In the genomic region with DNA sequence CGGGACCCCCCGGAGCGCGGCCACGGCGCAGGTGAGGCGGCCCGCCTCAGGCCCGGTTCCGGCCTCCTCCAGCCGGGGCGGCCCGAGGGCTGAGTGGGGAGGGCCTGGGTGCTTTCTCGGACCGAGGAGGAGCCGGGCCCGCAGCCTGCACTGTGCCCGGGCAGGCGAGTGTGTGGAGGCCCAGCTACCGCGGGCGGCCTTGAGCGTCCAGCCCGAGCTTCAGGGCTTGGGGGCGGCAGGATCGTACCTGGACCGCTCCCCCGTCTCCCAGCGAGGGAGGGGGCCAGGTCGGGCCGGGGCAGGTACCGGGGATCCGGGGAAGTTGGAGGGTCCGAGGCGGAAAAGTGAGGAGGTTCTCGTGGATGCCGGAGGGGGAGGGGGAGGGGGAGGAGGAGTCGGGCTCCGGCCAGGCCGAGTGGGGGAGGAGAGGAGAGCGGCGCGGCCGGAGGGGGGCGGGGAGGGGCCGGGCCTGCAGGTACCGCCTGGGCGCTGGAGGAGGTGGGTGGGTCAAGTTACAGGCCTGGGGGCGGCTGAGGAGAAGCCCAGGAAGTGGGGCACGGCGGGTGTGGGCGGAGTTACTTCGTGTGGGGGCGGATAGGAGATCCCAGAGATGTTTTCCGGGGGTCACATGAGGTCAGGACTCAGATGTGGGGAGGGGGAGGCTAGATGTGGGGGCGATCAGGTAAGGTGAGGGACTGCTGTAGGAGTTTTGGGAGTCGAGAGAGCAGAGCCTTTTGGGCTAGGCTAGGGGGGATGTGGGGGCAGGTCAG, we compare ENCODE assay signal across 8 cellular contexts. TPM values are rescaled to one million over a fixed set of nuclear protein-coding genes. Genes with fewer than 3 reads are reported as not detected.
DNase-seq lines count a peak whose midpoint lies in the region; ATAC-seq and TF ChIP-seq lines count a peak whose summit lies in the region.

No MANE protein-coding gene starts in this region.

- no peak for TF ChIP-seq CTCF in uterus (IDR thresholded peaks at IDR 0.05)

- peak overlapping the region; percentile 62 for H3K27ac ChIP-seq in effector memory CD4-positive, alpha-beta T cell (ENCODE audit: insufficient read depth, low read length, poor library complexity, severe bottlenecking)
- peak overlapping the region; percentile 50 to 56 for H3K27ac ChIP-seq in uterus

- H3K36me3 ChIP-seq in effector memory CD4-positive, alpha-beta T cell (ENCODE audit: control insufficient read depth, insufficient read depth, low read length), result no peaks in the 10 kb centered on the region
- H3K36me3 ChIP-seq in mucosa of stomach (ENCODE audit: control insufficient read depth, insufficient read depth, low read length), result no peaks in the 10 kb centered on the region
- no peaks in the 10 kb centered on the region for H3K36me3 ChIP-seq in uterus

- H3K9ac ChIP-seq in mucosa of stomach (ENCODE audit: low read length), result peak overlapping the region; percentile 75

- TF ChIP-seq POLR2A in uterus (IDR thresholded peaks at IDR 0.05), result no peak

- peak overlapping the region; percentile 83 for H3K4me3 Mint-ChIP-seq in activated T-cell treated with anti-CD3 and anti-CD28 coated beads, Interleukin-2, amount 50 U/mL, for 24 hours

- H3K27me3 ChIP-seq in effector memory CD4-positive, alpha-beta T cell (replicated peaks; ENCODE audit: control insufficient read depth, insufficient read depth, low read length, poor library complexity, severe bottlenecking), result no peaks in the 10 kb centered on the region
- H3K27me3 ChIP-seq in mucosa of stomach (ENCODE audit: control insufficient read depth, insufficient read depth, low read length) (no peaks in the 10 kb centered on the region), uterus (no peaks in the 10 kb centered on the region)

- peak; percentile 5 for ATAC-seq in HG03558 (IDR thresholded peaks at IDR 0.05; ENCODE audit: extremely low read depth, unreplicated experiment)
- no peak for ATAC-seq in HG02763 (IDR thresholded peaks at IDR 0.05; ENCODE audit: unreplicated experiment)

- peak; percentile 54 for DNase-seq in activated T-cell treated with anti-CD3 and anti-CD28 coated beads, Interleukin-2, amount 50 U/mL, for 24 hours
- DNase-seq in activated T-cell treated with anti-CD3 and anti-CD28 coated beads, Interleukin-2, amount 50 U/mL, for 1 hour, result no peak
- DNase-seq in SW480 (ENCODE audit: low spot score) (peak; percentile 43), uterus (peak in 1 of 2 donors; percentile 42)
- DNase-seq in effector memory CD4-positive, alpha-beta T cell, result peak in 1 of 3 donors; percentile 28

- peaks cover 70% of the 10 kb centered on the region for H3K4me1 Mint-ChIP-seq in activated T-cell treated with anti-CD3 and anti-CD28 coated beads, Interleukin-2, amount 50 U/mL, for 24 hours (ENCODE audit: low read depth)

- intact Hi-C loops in uterus (cut with DNase I; ENCODE audit: low total_unique reads), result no loop called here

- peak overlapping the region; percentile 86 for H3K4me3 ChIP-seq in effector memory CD4-positive, alpha-beta T cell (ENCODE audit: insufficient read depth, low read depth, low read length, poor library complexity, severe bottlenecking)
- no peak overlapping the region for H3K4me3 ChIP-seq in mucosa of stomach (ENCODE audit: low read length)
- H3K4me3 ChIP-seq in uterus, result peak overlapping the region; percentile 97 to 99

- H3K4me1 ChIP-seq in effector memory CD4-positive, alpha-beta T cell (ENCODE audit: control insufficient read depth, insufficient read depth, low read length, poor library complexity, severe bottlenecking), result peaks cover 36% of the 10 kb centered on the region
- H3K4me1 ChIP-seq in mucosa of stomach (ENCODE audit: control insufficient read depth, insufficient read depth, low read length) (peaks cover 29% of the 10 kb centered on the region), uterus (peaks cover 0 to 26% of the 10 kb centered on the region in 2 donors)

- H3K27me3 Mint-ChIP-seq in activated T-cell treated with anti-CD3 and anti-CD28 coated beads, Interleukin-2, amount 50 U/mL, for 24 hours, result no peaks in the 10 kb centered on the region

- H3K9me3 Mint-ChIP-seq in activated T-cell treated with anti-CD3 and anti-CD28 coated beads, Interleukin-2, amount 50 U/mL, for 24 hours, result no peaks in the 10 kb centered on the region

- peaks cover 76% of the 10 kb centered on the region for H3K36me3 Mint-ChIP-seq in activated T-cell treated with anti-CD3 and anti-CD28 coated beads, Interleukin-2, amount 50 U/mL, for 24 hours (ENCODE audit: low read depth)

- peak overlapping the region; percentile 87 for H3K27ac Mint-ChIP-seq in activated T-cell treated with anti-CD3 and anti-CD28 coated beads, Interleukin-2, amount 50 U/mL, for 24 hours

- no peaks in the 10 kb centered on the region for H3K9me3 ChIP-seq in effector memory CD4-positive, alpha-beta T cell (ENCODE audit: control insufficient read depth, low read length)
- H3K9me3 ChIP-seq in mucosa of stomach (ENCODE audit: control insufficient read depth, low read length), result no peaks in the 10 kb centered on the region
- H3K9me3 ChIP-seq in uterus, result no peaks in the 10 kb centered on the region

RNA-seq across cellular contexts. Expression of a gene that starts 0.5 kb away (rescaled TPM):
- 10 to 100 TPM; 13.4 to 28.1 (median 15.8) TPM for total RNA-seq in uterus

RNA-seq across cellular contexts. Expression of a gene that starts 2.1 kb away (rescaled TPM):
- 10 to 100 TPM; 23.2 to 99.4 (median 33.6) TPM for total RNA-seq in uterus

RNA-seq across cellular contexts. Expression of a gene that starts 16.0 kb away (rescaled TPM):
- total RNA-seq in uterus, result 10 to 100 TPM in 3 of 4 donors, 1 to 10 TPM in 1; 2.6 to 15.5 (median 11.1) TPM

RNA-seq across cellular contexts. Expression of a gene that starts 31.6 kb away (rescaled TPM):
- 10 to 100 TPM; 42.2 to 72.1 (median 44.8) TPM for total RNA-seq in uterus

RNA-seq across cellular contexts. Expression of a gene that starts 31.6 kb away (rescaled TPM):
- total RNA-seq in uterus, result 100 to 1,000 TPM in 1 of 4 donors, 10 to 100 TPM in 3; 15.1 to 108 (median 66.7) TPM
